ENCODE assay signal across 40 cellular contexts in genomic region chr13:27855381-27855780, GRCh38.
"Had no signal": no experiment of that assay in that cellular context is flagged by ENCODE, and none has a peak within 500 bp of the region (broad histone marks: within the 10 kb centered on the region; RNA-seq: fewer than 3 reads in every experiment).

No MANE protein-coding gene starts in this region.

- H3K4me3 ChIP-seq: adrenal gland, ascending aorta, body of pancreas, breast epithelium, cardiac muscle cell had no signal

- H3K36me3 ChIP-seq: adrenal gland, ascending aorta, brain microvascular endothelial cell, breast epithelium, cardiac muscle cell had no signal

- H3K4me1 ChIP-seq: adrenal gland, ascending aorta, breast epithelium had no signal

- H3K27me3 ChIP-seq: ascending aorta, body of pancreas, brain microvascular endothelial cell had no signal

- H3K9me3 ChIP-seq: adrenal gland, ascending aorta, body of pancreas, breast epithelium had no signal

- H3K27ac ChIP-seq: adrenal gland, ascending aorta, body of pancreas, brain microvascular endothelial cell, breast epithelium, cardiac muscle cell had no signal

- H3K4me1 Mint-ChIP-seq: activated naive CD4-positive, alpha-beta T cell treated with anti-CD3 and anti-CD28 coated beads, Interleukin-2, amount 10 ng/mL, durations not matched to agents 7 days and 5 days; activated naive CD4-positive, alpha-beta T cell treated with anti-CD3 and anti-CD28 coated beads, Interleukin-2, amount 50 U/mL, for 24 hours; activated naive CD8-positive, alpha-beta T cell treated with anti-CD3 and anti-CD28 coated beads for 36 hours; activated naive CD8-positive, alpha-beta T cell treated with anti-CD3 and anti-CD28 coated beads, Interleukin-2, amount 10 ng/mL, durations not matched to agents 7 days and 5 days; activated naive CD8-positive, alpha-beta T cell treated with anti-CD3 and anti-CD28 coated beads, Interleukin-2, amount 50 U/mL, for 24 hours; activated T-helper 17 cell treated with anti-CD3 and anti-CD28 coated beads, Interleukin-2, amount 50 U/mL, for 72 hours; central memory CD8-positive, alpha-beta T cell had no signal

- FAIRE-seq: astrocyte, bronchial epithelial cell had no signal

- H3K9me3 Mint-ChIP-seq: activated naive CD4-positive, alpha-beta T cell treated with anti-CD3 and anti-CD28 coated beads for 36 hours; activated naive CD4-positive, alpha-beta T cell treated with anti-CD3 and anti-CD28 coated beads, Interleukin-2, amount 10 ng/mL, durations not matched to agents 7 days and 5 days; activated naive CD4-positive, alpha-beta T cell treated with anti-CD3 and anti-CD28 coated beads, Interleukin-2, amount 50 U/mL, for 24 hours; activated naive CD4-positive, alpha-beta T cell treated with anti-CD3 and anti-CD28 coated beads, Interleukin-2, amount 50 U/mL, for 72 hours; activated naive CD8-positive, alpha-beta T cell treated with anti-CD3 and anti-CD28 coated beads for 36 hours; activated naive CD8-positive, alpha-beta T cell treated with anti-CD3 and anti-CD28 coated beads, Interleukin-2, amount 10 ng/mL, durations not matched to agents 7 days and 5 days; activated naive CD8-positive, alpha-beta T cell treated with anti-CD3 and anti-CD28 coated beads, Interleukin-2, amount 50 U/mL, for 24 hours; activated T-cell treated with anti-CD3 and anti-CD28 coated beads, Interleukin-2, amount 50 U/mL, for 24 hours; activated T-cell treated with anti-CD3 and anti-CD28 coated beads, Interleukin-2, amount 50 U/mL, for 4 hours; activated T-cell treated with anti-CD3 and anti-CD28 coated beads, Interleukin-2, amount 50 U/mL, for 72 hours; activated T-helper 1 cell treated with anti-CD3 and anti-CD28 coated beads, Interleukin-12 subunit alpha, Interleukin-12 subunit beta, Interleukin-2, Interleukin-4 antibody, amounts not matched to agents 30 ng/mL and 10 ng/mL and 1 ng/mL, durations not matched to agents 14 hours and 24 hours and 36 hours; activated T-helper 17 cell treated with anti-CD3 and anti-CD28 coated beads, Interleukin-2, amount 50 U/mL, for 72 hours; activated T-helper 2 cell treated with anti-CD3 and anti-CD28 coated beads, Interferon-gamma antibody, Interleukin-2, Interleukin-4, amounts not matched to agents 10 μg/mL and 5 μg/mL and 100 μg/mL, durations not matched to agents 14 hours and 24 hours and 36 hours; central memory CD8-positive, alpha-beta T cell had no signal

- H3K36me3 Mint-ChIP-seq: activated naive CD4-positive, alpha-beta T cell treated with anti-CD3 and anti-CD28 coated beads, Interleukin-2, amount 10 ng/mL, durations not matched to agents 7 days and 5 days; activated naive CD4-positive, alpha-beta T cell treated with anti-CD3 and anti-CD28 coated beads, Interleukin-2, amount 50 U/mL, for 24 hours; activated naive CD4-positive, alpha-beta T cell treated with anti-CD3 and anti-CD28 coated beads, Interleukin-2, amount 50 U/mL, for 72 hours; activated naive CD8-positive, alpha-beta T cell; activated naive CD8-positive, alpha-beta T cell treated with anti-CD3 and anti-CD28 coated beads for 36 hours; activated naive CD8-positive, alpha-beta T cell treated with anti-CD3 and anti-CD28 coated beads, Interleukin-2, amount 10 ng/mL, durations not matched to agents 7 days and 5 days; brain had no signal

- H3K4me3 Mint-ChIP-seq: activated naive CD4-positive, alpha-beta T cell treated with anti-CD3 and anti-CD28 coated beads for 36 hours; activated naive CD4-positive, alpha-beta T cell treated with anti-CD3 and anti-CD28 coated beads, Interleukin-2, amount 10 ng/mL, durations not matched to agents 7 days and 5 days; activated naive CD4-positive, alpha-beta T cell treated with anti-CD3 and anti-CD28 coated beads, Interleukin-2, amount 50 U/mL, for 24 hours; activated naive CD8-positive, alpha-beta T cell; activated naive CD8-positive, alpha-beta T cell treated with anti-CD3 and anti-CD28 coated beads for 36 hours; activated naive CD8-positive, alpha-beta T cell treated with anti-CD3 and anti-CD28 coated beads, Interleukin-2, amount 10 ng/mL, durations not matched to agents 7 days and 5 days; activated naive CD8-positive, alpha-beta T cell treated with anti-CD3 and anti-CD28 coated beads, Interleukin-2, amount 50 U/mL, for 24 hours; activated T-cell treated with anti-CD3 and anti-CD28 coated beads, Interleukin-2, amount 50 U/mL, for 24 hours; activated T-cell treated with anti-CD3 and anti-CD28 coated beads, Interleukin-2, amount 50 U/mL, for 4 hours; activated T-cell treated with anti-CD3 and anti-CD28 coated beads, Interleukin-2, amount 50 U/mL, for 72 hours; activated T-helper 1 cell treated with anti-CD3 and anti-CD28 coated beads, Interleukin-12 subunit alpha, Interleukin-12 subunit beta, Interleukin-2, Interleukin-4 antibody, amounts not matched to agents 30 ng/mL and 10 ng/mL and 1 ng/mL, durations not matched to agents 14 hours and 24 hours and 36 hours; activated T-helper 17 cell treated with anti-CD3 and anti-CD28 coated beads, Interleukin-2, amount 50 U/mL, for 72 hours; brain; central memory CD8-positive, alpha-beta T cell had no signal

- DNase-seq: activated effector memory CD4-positive, alpha-beta T cell treated with anti-CD3 and anti-CD28 coated beads, Interleukin-2, amount 50 U/mL, for 16 hours; activated effector memory CD4-positive, alpha-beta T cell treated with Interleukin-2 at 50 U/mL for 16 hours; activated gamma-delta T cell; activated gamma-delta T cell treated with Interleukin-2 at 50 U/mL for 16 hours; activated naive CD4-positive, alpha-beta T cell; activated naive CD4-positive, alpha-beta T cell treated with anti-CD3 and anti-CD28 coated beads for 36 hours; activated naive CD4-positive, alpha-beta T cell treated with anti-CD3 and anti-CD28 coated beads, Interleukin-2, amount 10 ng/mL, durations not matched to agents 7 days and 5 days; activated naive CD4-positive, alpha-beta T cell treated with anti-CD3 and anti-CD28 coated beads, Interleukin-2, amount 50 U/mL, for 16 hours; activated naive CD4-positive, alpha-beta T cell treated with Interleukin-2 at 50 U/mL for 16 hours; activated naive CD8-positive, alpha-beta T cell treated with anti-CD3 and anti-CD28 coated beads for 36 hours; activated naive CD8-positive, alpha-beta T cell treated with anti-CD3 and anti-CD28 coated beads, Interleukin-2, amount 10 ng/mL, durations not matched to agents 7 days and 5 days; activated naive CD8-positive, alpha-beta T cell treated with anti-CD3 and anti-CD28 coated beads, Interleukin-2, amount 50 U/mL, for 24 hours; activated T-cell treated with anti-CD3 and anti-CD28 coated beads, Interleukin-2, amount 50 U/mL, for 1 hour; activated T-cell treated with anti-CD3 and anti-CD28 coated beads, Interleukin-2, amount 50 U/mL, for 24 hours; activated T-cell treated with anti-CD3 and anti-CD28 coated beads, Interleukin-2, amount 50 U/mL, for 4 hours; activated T-cell treated with anti-CD3 and anti-CD28 coated beads, Interleukin-2, amount 50 U/mL, for 48 hours; activated T-cell treated with anti-CD3 and anti-CD28 coated beads, Interleukin-2, amount 50 U/mL, for 72 hours; adrenal gland; amniotic stem cell; amygdala; anterior cingulate cortex; aorta; body of pancreas; brain microvascular endothelial cell; caudate nucleus; central memory CD4-positive, alpha-beta T cell; cerebellar nuclear complex had no signal

- H3K27ac Mint-ChIP-seq: activated naive CD4-positive, alpha-beta T cell treated with anti-CD3 and anti-CD28 coated beads for 36 hours; activated naive CD4-positive, alpha-beta T cell treated with anti-CD3 and anti-CD28 coated beads, Interleukin-2, amount 10 ng/mL, durations not matched to agents 7 days and 5 days; activated naive CD4-positive, alpha-beta T cell treated with anti-CD3 and anti-CD28 coated beads, Interleukin-2, amount 50 U/mL, for 24 hours; activated naive CD8-positive, alpha-beta T cell; activated naive CD8-positive, alpha-beta T cell treated with anti-CD3 and anti-CD28 coated beads for 36 hours; activated naive CD8-positive, alpha-beta T cell treated with anti-CD3 and anti-CD28 coated beads, Interleukin-2, amount 10 ng/mL, durations not matched to agents 7 days and 5 days; activated naive CD8-positive, alpha-beta T cell treated with anti-CD3 and anti-CD28 coated beads, Interleukin-2, amount 50 U/mL, for 24 hours; activated T-cell treated with anti-CD3 and anti-CD28 coated beads, Interleukin-2, amount 50 U/mL, for 24 hours; activated T-cell treated with anti-CD3 and anti-CD28 coated beads, Interleukin-2, amount 50 U/mL, for 72 hours; activated T-helper 1 cell treated with anti-CD3 and anti-CD28 coated beads, Interleukin-12 subunit alpha, Interleukin-12 subunit beta, Interleukin-2, Interleukin-4 antibody, amounts not matched to agents 30 ng/mL and 10 ng/mL and 1 ng/mL, durations not matched to agents 14 hours and 24 hours and 36 hours; activated T-helper 17 cell treated with anti-CD3 and anti-CD28 coated beads, Interleukin-2, amount 50 U/mL, for 72 hours; activated T-helper 2 cell treated with anti-CD3 and anti-CD28 coated beads, Interferon-gamma antibody, Interleukin-2, Interleukin-4, amounts not matched to agents 10 μg/mL and 5 μg/mL and 100 μg/mL, durations not matched to agents 14 hours and 24 hours and 36 hours; brain had no signal

- ATAC-seq: activated naive CD4-positive, alpha-beta T cell treated with anti-CD3 and anti-CD28 coated beads, Interleukin-2, amount 50 U/mL, for 72 hours; activated naive CD8-positive, alpha-beta T cell treated with anti-CD3 and anti-CD28 coated beads, Interleukin-2, amount 50 U/mL, for 24 hours; activated T-cell treated with anti-CD3 and anti-CD28 coated beads, Interleukin-2, amount 50 U/mL, for 4 hours; activated T-cell treated with anti-CD3 and anti-CD28 coated beads, Interleukin-2, amount 50 U/mL, for 72 hours; activated T-helper 17 cell treated with anti-CD3 and anti-CD28 coated beads, Interleukin-2, amount 50 U/mL, for 72 hours; body of pancreas had no signal
